1 cellular context compared by ENCODE assay signal in the genomic region with DNA sequence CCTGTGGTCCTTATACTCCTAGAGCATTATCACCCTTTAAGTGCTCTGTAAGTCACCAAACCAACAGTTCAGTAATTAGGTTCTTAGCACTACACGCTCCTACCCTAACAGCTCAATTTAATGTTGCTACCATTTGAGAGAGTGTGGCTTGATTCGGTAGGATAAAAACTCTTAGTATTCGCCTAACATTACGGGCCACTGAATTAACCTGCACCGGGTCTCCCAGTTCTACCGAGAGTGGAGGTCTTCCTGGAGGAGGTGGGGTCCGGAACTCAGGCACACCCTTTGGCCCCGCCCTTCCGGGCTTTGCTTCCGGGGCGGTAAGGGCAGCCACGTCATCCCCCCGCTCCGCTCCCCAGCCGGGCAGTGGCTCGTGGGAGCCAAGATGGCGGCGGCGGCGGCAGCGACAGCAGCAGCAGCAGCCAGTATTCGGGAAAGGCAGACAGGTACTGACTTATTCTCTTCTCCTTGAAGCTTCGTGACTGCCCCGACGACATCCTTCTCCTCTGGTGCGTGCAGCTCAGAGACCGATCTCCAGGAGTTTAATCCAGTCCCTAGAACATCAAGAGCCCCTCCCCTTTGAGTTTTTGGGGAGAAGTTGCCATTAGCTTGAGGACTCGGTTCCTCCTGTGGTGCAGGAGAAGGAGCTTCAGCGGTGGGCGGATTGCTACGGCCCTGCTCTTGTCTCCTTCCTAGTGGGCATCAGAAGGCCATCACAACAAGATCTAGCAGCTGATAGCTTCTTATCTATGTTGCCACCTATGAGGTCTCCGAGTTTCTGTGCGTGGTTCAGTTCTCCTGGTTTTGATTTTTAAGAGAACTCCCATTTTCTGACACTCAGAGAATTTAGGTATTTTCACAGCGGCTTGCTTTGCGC.
TF ChIP-seq lines count a peak whose summit lies in the region.

A gene with protein sequence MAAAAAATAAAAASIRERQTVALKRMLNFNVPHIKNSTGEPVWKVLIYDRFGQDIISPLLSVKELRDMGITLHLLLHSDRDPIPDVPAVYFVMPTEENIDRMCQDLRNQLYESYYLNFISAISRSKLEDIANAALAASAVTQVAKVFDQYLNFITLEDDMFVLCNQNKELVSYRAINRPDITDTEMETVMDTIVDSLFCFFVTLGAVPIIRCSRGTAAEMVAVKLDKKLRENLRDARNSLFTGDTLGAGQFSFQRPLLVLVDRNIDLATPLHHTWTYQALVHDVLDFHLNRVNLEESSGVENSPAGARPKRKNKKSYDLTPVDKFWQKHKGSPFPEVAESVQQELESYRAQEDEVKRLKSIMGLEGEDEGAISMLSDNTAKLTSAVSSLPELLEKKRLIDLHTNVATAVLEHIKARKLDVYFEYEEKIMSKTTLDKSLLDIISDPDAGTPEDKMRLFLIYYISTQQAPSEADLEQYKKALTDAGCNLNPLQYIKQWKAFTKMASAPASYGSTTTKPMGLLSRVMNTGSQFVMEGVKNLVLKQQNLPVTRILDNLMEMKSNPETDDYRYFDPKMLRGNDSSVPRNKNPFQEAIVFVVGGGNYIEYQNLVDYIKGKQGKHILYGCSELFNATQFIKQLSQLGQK (plus strand): TSS at position 366 of the 877 bp plus-strand sequence. CDS start 20 bp downstream, at position 386.

TF ChIP-seq in GM23338, 12 proteins besides CTCF, POLR2A, EP300 and RAD21 (continued from another document):
- TF ChIP-seq, protein P1, sequence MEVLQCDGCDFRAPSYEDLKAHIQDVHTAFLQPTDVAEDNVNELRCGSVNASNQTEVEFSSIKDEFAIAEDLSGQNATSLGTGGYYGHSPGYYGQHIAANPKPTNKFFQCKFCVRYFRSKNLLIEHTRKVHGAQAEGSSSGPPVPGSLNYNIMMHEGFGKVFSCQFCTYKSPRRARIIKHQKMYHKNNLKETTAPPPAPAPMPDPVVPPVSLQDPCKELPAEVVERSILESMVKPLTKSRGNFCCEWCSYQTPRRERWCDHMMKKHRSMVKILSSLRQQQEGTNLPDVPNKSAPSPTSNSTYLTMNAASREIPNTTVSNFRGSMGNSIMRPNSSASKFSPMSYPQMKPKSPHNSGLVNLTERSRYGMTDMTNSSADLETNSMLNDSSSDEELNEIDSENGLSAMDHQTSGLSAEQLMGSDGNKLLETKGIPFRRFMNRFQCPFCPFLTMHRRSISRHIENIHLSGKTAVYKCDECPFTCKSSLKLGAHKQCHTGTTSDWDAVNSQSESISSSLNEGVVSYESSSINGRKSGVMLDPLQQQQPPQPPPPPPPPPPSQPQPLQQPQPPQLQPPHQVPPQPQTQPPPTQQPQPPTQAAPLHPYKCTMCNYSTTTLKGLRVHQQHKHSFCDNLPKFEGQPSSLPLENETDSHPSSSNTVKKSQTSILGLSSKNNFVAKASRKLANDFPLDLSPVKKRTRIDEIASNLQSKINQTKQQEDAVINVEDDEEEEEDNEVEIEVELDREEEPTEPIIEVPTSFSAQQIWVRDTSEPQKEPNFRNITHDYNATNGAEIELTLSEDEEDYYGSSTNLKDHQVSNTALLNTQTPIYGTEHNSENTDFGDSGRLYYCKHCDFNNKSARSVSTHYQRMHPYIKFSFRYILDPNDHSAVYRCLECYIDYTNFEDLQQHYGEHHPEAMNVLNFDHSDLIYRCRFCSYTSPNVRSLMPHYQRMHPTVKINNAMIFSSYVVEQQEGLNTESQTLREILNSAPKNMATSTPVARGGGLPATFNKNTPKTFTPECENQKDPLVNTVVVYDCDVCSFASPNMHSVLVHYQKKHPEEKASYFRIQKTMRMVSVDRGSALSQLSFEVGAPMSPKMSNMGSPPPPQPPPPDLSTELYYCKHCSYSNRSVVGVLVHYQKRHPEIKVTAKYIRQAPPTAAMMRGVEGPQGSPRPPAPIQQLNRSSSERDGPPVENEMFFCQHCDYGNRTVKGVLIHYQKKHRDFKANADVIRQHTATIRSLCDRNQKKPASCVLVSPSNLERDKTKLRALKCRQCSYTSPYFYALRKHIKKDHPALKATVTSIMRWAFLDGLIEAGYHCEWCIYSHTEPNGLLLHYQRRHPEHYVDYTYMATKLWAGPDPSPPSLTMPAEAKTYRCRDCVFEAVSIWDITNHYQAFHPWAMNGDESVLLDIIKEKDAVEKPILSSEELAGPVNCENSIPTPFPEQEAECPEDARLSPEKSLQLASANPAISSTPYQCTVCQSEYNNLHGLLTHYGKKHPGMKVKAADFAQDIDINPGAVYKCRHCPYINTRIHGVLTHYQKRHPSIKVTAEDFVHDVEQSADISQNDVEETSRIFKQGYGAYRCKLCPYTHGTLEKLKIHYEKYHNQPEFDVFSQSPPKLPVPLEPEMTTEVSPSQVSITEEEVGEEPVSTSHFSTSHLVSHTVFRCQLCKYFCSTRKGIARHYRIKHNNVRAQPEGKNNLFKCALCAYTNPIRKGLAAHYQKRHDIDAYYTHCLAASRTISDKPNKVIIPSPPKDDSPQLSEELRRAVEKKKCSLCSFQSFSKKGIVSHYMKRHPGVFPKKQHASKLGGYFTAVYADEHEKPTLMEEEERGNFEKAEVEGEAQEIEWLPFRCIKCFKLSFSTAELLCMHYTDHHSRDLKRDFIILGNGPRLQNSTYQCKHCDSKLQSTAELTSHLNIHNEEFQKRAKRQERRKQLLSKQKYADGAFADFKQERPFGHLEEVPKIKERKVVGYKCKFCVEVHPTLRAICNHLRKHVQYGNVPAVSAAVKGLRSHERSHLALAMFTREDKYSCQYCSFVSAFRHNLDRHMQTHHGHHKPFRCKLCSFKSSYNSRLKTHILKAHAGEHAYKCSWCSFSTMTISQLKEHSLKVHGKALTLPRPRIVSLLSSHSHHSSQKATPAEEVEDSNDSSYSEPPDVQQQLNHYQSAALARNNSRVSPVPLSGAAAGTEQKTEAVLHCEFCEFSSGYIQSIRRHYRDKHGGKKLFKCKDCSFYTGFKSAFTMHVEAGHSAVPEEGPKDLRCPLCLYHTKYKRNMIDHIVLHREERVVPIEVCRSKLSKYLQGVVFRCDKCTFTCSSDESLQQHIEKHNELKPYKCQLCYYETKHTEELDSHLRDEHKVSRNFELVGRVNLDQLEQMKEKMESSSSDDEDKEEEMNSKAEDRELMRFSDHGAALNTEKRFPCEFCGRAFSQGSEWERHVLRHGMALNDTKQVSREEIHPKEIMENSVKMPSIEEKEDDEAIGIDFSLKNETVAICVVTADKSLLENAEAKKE (CRISPR knock-in tag; IDR thresholded peaks at IDR 0.05), result no peak
- TF ChIP-seq POLR2AphosphoS5 (IDR thresholded peaks at IDR 0.05; ENCODE audit: low read depth) (peak; percentile 97), NANOG (IDR thresholded peaks at IDR 0.05; ENCODE audit: borderline replicate concordance) (no peak), ZNF331 (CRISPR knock-in tag; IDR thresholded peaks at IDR 0.05; ENCODE audit: low read depth) (no peak), ZNF114 (CRISPR knock-in tag; IDR thresholded peaks at IDR 0.05) (no peak), EZH2phosphoT487 (IDR thresholded peaks at IDR 0.05; ENCODE audit: unreplicated experiment) (no peak)
- TF ChIP-seq, protein P2, sequence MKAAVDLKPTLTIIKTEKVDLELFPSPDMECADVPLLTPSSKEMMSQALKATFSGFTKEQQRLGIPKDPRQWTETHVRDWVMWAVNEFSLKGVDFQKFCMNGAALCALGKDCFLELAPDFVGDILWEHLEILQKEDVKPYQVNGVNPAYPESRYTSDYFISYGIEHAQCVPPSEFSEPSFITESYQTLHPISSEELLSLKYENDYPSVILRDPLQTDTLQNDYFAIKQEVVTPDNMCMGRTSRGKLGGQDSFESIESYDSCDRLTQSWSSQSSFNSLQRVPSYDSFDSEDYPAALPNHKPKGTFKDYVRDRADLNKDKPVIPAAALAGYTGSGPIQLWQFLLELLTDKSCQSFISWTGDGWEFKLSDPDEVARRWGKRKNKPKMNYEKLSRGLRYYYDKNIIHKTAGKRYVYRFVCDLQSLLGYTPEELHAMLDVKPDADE (IDR thresholded peaks at IDR 0.05), result peak; percentile 21; the same call in 1 of the 2 replicates
- TF ChIP-seq, protein P3, sequence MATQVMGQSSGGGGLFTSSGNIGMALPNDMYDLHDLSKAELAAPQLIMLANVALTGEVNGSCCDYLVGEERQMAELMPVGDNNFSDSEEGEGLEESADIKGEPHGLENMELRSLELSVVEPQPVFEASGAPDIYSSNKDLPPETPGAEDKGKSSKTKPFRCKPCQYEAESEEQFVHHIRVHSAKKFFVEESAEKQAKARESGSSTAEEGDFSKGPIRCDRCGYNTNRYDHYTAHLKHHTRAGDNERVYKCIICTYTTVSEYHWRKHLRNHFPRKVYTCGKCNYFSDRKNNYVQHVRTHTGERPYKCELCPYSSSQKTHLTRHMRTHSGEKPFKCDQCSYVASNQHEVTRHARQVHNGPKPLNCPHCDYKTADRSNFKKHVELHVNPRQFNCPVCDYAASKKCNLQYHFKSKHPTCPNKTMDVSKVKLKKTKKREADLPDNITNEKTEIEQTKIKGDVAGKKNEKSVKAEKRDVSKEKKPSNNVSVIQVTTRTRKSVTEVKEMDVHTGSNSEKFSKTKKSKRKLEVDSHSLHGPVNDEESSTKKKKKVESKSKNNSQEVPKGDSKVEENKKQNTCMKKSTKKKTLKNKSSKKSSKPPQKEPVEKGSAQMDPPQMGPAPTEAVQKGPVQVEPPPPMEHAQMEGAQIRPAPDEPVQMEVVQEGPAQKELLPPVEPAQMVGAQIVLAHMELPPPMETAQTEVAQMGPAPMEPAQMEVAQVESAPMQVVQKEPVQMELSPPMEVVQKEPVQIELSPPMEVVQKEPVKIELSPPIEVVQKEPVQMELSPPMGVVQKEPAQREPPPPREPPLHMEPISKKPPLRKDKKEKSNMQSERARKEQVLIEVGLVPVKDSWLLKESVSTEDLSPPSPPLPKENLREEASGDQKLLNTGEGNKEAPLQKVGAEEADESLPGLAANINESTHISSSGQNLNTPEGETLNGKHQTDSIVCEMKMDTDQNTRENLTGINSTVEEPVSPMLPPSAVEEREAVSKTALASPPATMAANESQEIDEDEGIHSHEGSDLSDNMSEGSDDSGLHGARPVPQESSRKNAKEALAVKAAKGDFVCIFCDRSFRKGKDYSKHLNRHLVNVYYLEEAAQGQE (IDR thresholded peaks at IDR 0.05; ENCODE audit: unreplicated experiment), result no peak
